In genomic region chr5:143384865-143385657, GRCh38 we compare ENCODE assay signal across 24 cellular contexts.
"Had no signal": no experiment of that assay in that cellular context is flagged by ENCODE, and none has a peak within 500 bp of the region (broad histone marks: within the 10 kb centered on the region; RNA-seq: fewer than 3 reads in every experiment).

No MANE protein-coding gene starts in this region.

- H3K4me3 Mint-ChIP-seq: brain, memory B cell had no signal

- H3K4me3 ChIP-seq: coronary artery, gastrocnemius medialis, heart right ventricle, left ventricle myocardium inferior, ovary, psoas muscle, skin epidermis, thoracic aorta, upper lobe of right lung had no signal

- H3K27ac ChIP-seq: coronary artery, heart right ventricle, left ventricle myocardium inferior, ovary, skin epidermis, thoracic aorta, upper lobe of right lung had no signal

- H3K9me3 ChIP-seq: gastrocnemius medialis, ovary had no signal

- ATAC-seq: esophagus mucosa, gastrocnemius medialis, right cardiac atrium, upper lobe of right lung had no signal

- H3K27ac Mint-ChIP-seq: brain, memory B cell had no signal

- H3K27me3 ChIP-seq: gastrocnemius medialis, heart right ventricle, ovary, upper lobe of right lung had no signal

- H3K4me1 Mint-ChIP-seq: brain had no signal

- DNase-seq: activated CD4-positive, alpha-beta T cell treated with anti-CD3 and anti-CD28 coated beads, Interleukin-2, amount 50 U/mL, for 1 hour; activated CD8-positive, alpha-beta memory T cell treated with anti-CD3 and anti-CD28 coated beads, Interleukin-2, amount 50 U/mL, for 4 hours; activated gamma-delta T cell; activated T-cell treated with anti-CD3 and anti-CD28 coated beads, Interleukin-2, amount 50 U/mL, for 48 hours; amygdala; gastrocnemius medialis; heart right ventricle; immature natural killer cell; kidney glomerular epithelial cell; left ventricle myocardium inferior; ovary; right cardiac atrium; T-helper 1 cell; T1000; upper lobe of right lung had no signal

- FAIRE-seq: endometrium had no signal

- H3K36me3 ChIP-seq: gastrocnemius medialis, ovary, thoracic aorta, upper lobe of right lung had no signal

- H3K27me3 Mint-ChIP-seq: activated naive CD8-positive, alpha-beta T cell; brain; memory B cell had no signal
